In the genomic region with DNA sequence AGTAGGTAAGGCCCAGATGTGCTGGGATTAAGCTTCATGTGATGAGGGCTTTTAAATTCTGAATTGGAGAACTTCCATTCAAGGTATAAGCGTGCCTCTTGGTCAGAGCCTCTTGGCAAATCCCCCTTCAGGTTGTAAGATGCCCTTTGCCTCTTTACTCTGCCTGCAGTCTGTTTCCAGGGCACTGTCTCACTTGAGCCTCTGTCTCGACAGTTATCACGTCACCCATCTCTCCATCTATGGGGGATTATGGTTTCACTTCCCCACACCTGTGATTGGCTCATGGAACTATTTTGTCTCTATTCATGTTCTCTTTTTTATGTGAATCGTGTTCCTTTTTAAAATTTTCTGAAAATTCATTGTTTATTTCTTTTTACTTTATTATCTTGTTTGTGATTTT, we compare ENCODE assay signal across 9 cellular contexts. TPM values are rescaled to one million over a fixed set of nuclear protein-coding genes. Genes with fewer than 3 reads are reported as not detected.
DNase-seq lines count a peak whose midpoint lies in the region; ATAC-seq lines count a peak whose summit lies in the region.
"Had no signal": no experiment of that assay in that cellular context is flagged by ENCODE, and none has a peak within 500 bp of the region (broad histone marks: within the 10 kb centered on the region; RNA-seq: fewer than 3 reads in every experiment).

No MANE protein-coding gene starts in this region.

- no peak overlapping the region for H3K4me3 Mint-ChIP-seq in activated naive CD4-positive, alpha-beta T cell treated with anti-CD3 and anti-CD28 coated beads, Interleukin-2, amount 50 U/mL, for 24 hours
- no peak overlapping the region for H3K4me3 Mint-ChIP-seq in stimulated activated memory B cell treated with anti-CD40 and anti-IgM and Interleukin-4, amounts not matched to agents 10 μg/mL and 1 μg/mL and 100 μg/mL, for 72 hours
- H3K4me3 Mint-ChIP-seq: activated T-helper 1 cell treated with anti-CD3 and anti-CD28 coated beads, Interleukin-12 subunit alpha, Interleukin-12 subunit beta, Interleukin-2, Interleukin-4 antibody, amounts not matched to agents 30 ng/mL and 10 ng/mL and 1 ng/mL, durations not matched to agents 14 hours and 24 hours and 36 hours had no signal

- no peak overlapping the region for H3K27ac ChIP-seq in SJCRH30

- peaks cover 7% of the 10 kb centered on the region for H3K36me3 Mint-ChIP-seq in activated naive CD4-positive, alpha-beta T cell treated with anti-CD3 and anti-CD28 coated beads, Interleukin-2, amount 50 U/mL, for 24 hours
- peaks cover 55% of the 10 kb centered on the region for H3K36me3 Mint-ChIP-seq in stimulated activated memory B cell treated with anti-CD40 and anti-IgM and Interleukin-4, amounts not matched to agents 10 μg/mL and 1 μg/mL and 100 μg/mL, for 72 hours

- H3K9me3 ChIP-seq in SJCRH30 (replicated peaks) = no peaks in the 10 kb centered on the region

- no peaks in the 10 kb centered on the region for H3K9me3 Mint-ChIP-seq in activated naive CD4-positive, alpha-beta T cell treated with anti-CD3 and anti-CD28 coated beads, Interleukin-2, amount 50 U/mL, for 24 hours
- no peaks in the 10 kb centered on the region for H3K9me3 Mint-ChIP-seq in stimulated activated memory B cell treated with anti-CD40 and anti-IgM and Interleukin-4, amounts not matched to agents 10 μg/mL and 1 μg/mL and 100 μg/mL, for 72 hours
- H3K9me3 Mint-ChIP-seq: activated T-helper 1 cell treated with anti-CD3 and anti-CD28 coated beads, Interleukin-12 subunit alpha, Interleukin-12 subunit beta, Interleukin-2, Interleukin-4 antibody, amounts not matched to agents 30 ng/mL and 10 ng/mL and 1 ng/mL, durations not matched to agents 14 hours and 24 hours and 36 hours had no signal

- H3K4me1 ChIP-seq in SJCRH30 = no peaks in the 10 kb centered on the region

- peaks cover 31% of the 10 kb centered on the region for H3K4me1 Mint-ChIP-seq in activated naive CD4-positive, alpha-beta T cell treated with anti-CD3 and anti-CD28 coated beads, Interleukin-2, amount 50 U/mL, for 24 hours
- H3K4me1 Mint-ChIP-seq in stimulated activated memory B cell treated with anti-CD40 and anti-IgM and Interleukin-4, amounts not matched to agents 10 μg/mL and 1 μg/mL and 100 μg/mL, for 72 hours = peaks cover 49% of the 10 kb centered on the region

- no peak overlapping the region for H3K4me3 ChIP-seq in SJCRH30

- H3K27me3 ChIP-seq in SJCRH30 = no peaks in the 10 kb centered on the region

- no peaks in the 10 kb centered on the region for H3K27me3 Mint-ChIP-seq in activated naive CD4-positive, alpha-beta T cell treated with anti-CD3 and anti-CD28 coated beads, Interleukin-2, amount 50 U/mL, for 24 hours
- no peaks in the 10 kb centered on the region for H3K27me3 Mint-ChIP-seq in stimulated activated memory B cell treated with anti-CD40 and anti-IgM and Interleukin-4, amounts not matched to agents 10 μg/mL and 1 μg/mL and 100 μg/mL, for 72 hours

- DNase-seq in activated naive CD4-positive, alpha-beta T cell (lab: John Stamatoyannopoulos, UW) = no peak
- DNase-seq in NAMALWA (ENCODE audit: low spot score) = peak; percentile 76
- no peak for DNase-seq in SJCRH30
- DNase-seq in DMS114 treated with DMSO at 0.1 percent for 48 hours (lab: John Stamatoyannopoulos, UW; ENCODE audit: unreplicated experiment) = no peak
- no peak for DNase-seq in COLO829 (ENCODE audit: low spot score)

- peak; percentile 74 for ATAC-seq in HG02610 (IDR thresholded peaks at IDR 0.05; ENCODE audit: unreplicated experiment)
- peak; percentile 95 for ATAC-seq in stimulated activated memory B cell treated with anti-CD40 and anti-IgM and Interleukin-4, amounts not matched to agents 10 μg/mL and 1 μg/mL and 100 μg/mL, for 72 hours

- peaks cover 15% of the 10 kb centered on the region for H3K36me3 ChIP-seq in SJCRH30

- H3K27ac Mint-ChIP-seq in activated naive CD4-positive, alpha-beta T cell treated with anti-CD3 and anti-CD28 coated beads, Interleukin-2, amount 50 U/mL, for 24 hours = peak overlapping the region; percentile 87
- H3K27ac Mint-ChIP-seq in stimulated activated memory B cell treated with anti-CD40 and anti-IgM and Interleukin-4, amounts not matched to agents 10 μg/mL and 1 μg/mL and 100 μg/mL, for 72 hours = peak overlapping the region; percentile 68

RNA-seq across cellular contexts. Expression of gene COA5, which starts 51.7 kb away (rescaled TPM):
- total RNA-seq in SJCRH30 (2014; rRNA removed; shearing (Covaris generic)) = 33.4 and 37.6 TPM in 2 replicates

RNA-seq across cellular contexts. Expression of gene UNC50, which starts 51.8 kb away (rescaled TPM):
- total RNA-seq in SJCRH30 (2014; rRNA removed; shearing (Covaris generic)) = 48.5 and 50.7 TPM in 2 replicates
